ENCODE assay signal across 8 cellular contexts in genomic region chr12:112418248-112418595, GRCh38. TPM values are rescaled to one million over a fixed set of nuclear protein-coding genes. Genes with fewer than 3 reads are reported as not detected.
A peak's percentile ranks its signal among the peaks of the same experiment; 100 is the strongest.
DNase-seq lines count a peak whose midpoint lies in the region; ATAC-seq and TF ChIP-seq lines count a peak whose summit lies in the region.

No MANE protein-coding gene starts in this region.

- DNase-seq in RWPE2 (ENCODE audit: low spot score): no peak
- DNase-seq in esophagus muscularis mucosa (ENCODE audit: extremely low spot score): no peak
- DNase-seq in retinal pigment epithelial cell (ENCODE audit: low read depth): no peak
- DNase-seq in GM13977 (ENCODE audit: low spot score): no peak
- no peak for DNase-seq in G401 (ENCODE audit: low spot score)
- no peak for DNase-seq in NCI-H1105 (lab: John Stamatoyannopoulos, UW)

- in situ Hi-C loops in GM13977 (cut with MboI; ENCODE audit: low pct_unique_long_range_greater_than_20kb, low sequenced_read_pairs, unreplicated experiment) (no loop called here), G401 (cut with HindIII; ENCODE audit: low sequenced_read_pairs) (no loop called here)

- TF ChIP-seq CTCF in RWPE2 (IDR thresholded peaks at IDR 0.05; ENCODE audit: poor library complexity, severe bottlenecking) (no peak), esophagus muscularis mucosa (IDR thresholded peaks at IDR 0.05) (no peak), retinal pigment epithelial cell (conservative IDR thresholded peaks at IDR 0.05; ENCODE audit: low read depth, low read length) (no peak), GM13977 (IDR thresholded peaks at IDR 0.05; ENCODE audit: extremely low read depth, insufficient read depth, missing control alignments) (no peak)

- peaks cover 3% of the 10 kb centered on the region for H3K4me1 ChIP-seq in RWPE2 (ENCODE audit: insufficient read depth, poor library complexity, severe bottlenecking)
- H3K4me1 ChIP-seq in esophagus muscularis mucosa: peaks cover 45 to 50% (median 49%) of the 10 kb centered on the region in 4 donors

- H3K4me3 ChIP-seq in RWPE2 (ENCODE audit: severe bottlenecking) (peak overlapping the region; percentile 99), esophagus muscularis mucosa (peak overlapping the region; percentile 90 to 98 (median 96)), retinal pigment epithelial cell (ENCODE audit: low read length) (peak overlapping the region; percentile 93)

- intact Hi-C loops in esophagus muscularis mucosa (cut with DNase I): no loop called here

- 4% methylated on average over 20 of the region's 21 CpGs for WGBS in esophagus muscularis mucosa

- H3K9me3 ChIP-seq in RWPE2 (ENCODE audit: severe bottlenecking) (no peaks in the 10 kb centered on the region), esophagus muscularis mucosa (no peaks in the 10 kb centered on the region)

- TF ChIP-seq EP300 in esophagus muscularis mucosa (IDR thresholded peaks at IDR 0.05): no peak

- H3K27ac ChIP-seq in RWPE2 (ENCODE audit: poor library complexity, severe bottlenecking) (peak overlapping the region; percentile 84), esophagus muscularis mucosa (replicated peaks in 1 of 4) (peak overlapping the region; percentile 99 to 100 (median 100))

- ATAC-seq in GM19351 (IDR thresholded peaks at IDR 0.05; ENCODE audit: unreplicated experiment): peak; percentile 6
- no peak for ATAC-seq in RWPE2 (ENCODE audit: low read depth)
- no peak for ATAC-seq in HG03521 (IDR thresholded peaks at IDR 0.05; ENCODE audit: unreplicated experiment)

- TF ChIP-seq POLR2A in esophagus muscularis mucosa (IDR thresholded peaks at IDR 0.05; ENCODE audit: low read depth): no peak

- H3K36me3 ChIP-seq in RWPE2 (ENCODE audit: low read depth) (peaks cover 11% of the 10 kb centered on the region; the same call in 1 of the 2 replicates), esophagus muscularis mucosa (no peaks in the 10 kb centered on the region)

- H3K27me3 ChIP-seq in RWPE2 (ENCODE audit: insufficient read depth, poor library complexity, severe bottlenecking) (no peaks in the 10 kb centered on the region), esophagus muscularis mucosa (no peaks in the 10 kb centered on the region)

RNA-seq across cellular contexts. Expression of gene PTPN11, which starts 0.5 kb away (rescaled TPM):
- total RNA-seq in esophagus muscularis mucosa: 100 to 1,000 TPM; 132 to 142 (median 139) TPM
- total RNA-seq in G401 (2014; rRNA removed; shearing (Covaris generic)): 21.3 and 39.9 TPM in 2 replicates

RNA-seq across cellular contexts. Expression of gene RPL6, which starts 8.8 kb away (rescaled TPM):
- total RNA-seq in esophagus muscularis mucosa: 1,000 to 10,000 TPM in 3 of 4 donors, 100 to 1,000 TPM in 1; 946 to 1,705 (median 1,459) TPM
- 2,428 and 2,919 TPM in 2 replicates for total RNA-seq in G401 (2014; rRNA removed; shearing (Covaris generic))

RNA-seq across cellular contexts. Expression of gene HECTD4, which starts 36.0 kb away (rescaled TPM):
- total RNA-seq in esophagus muscularis mucosa: 10 to 100 TPM; 27.3 to 59.3 (median 44.9) TPM
- total RNA-seq in G401 (2014; rRNA removed; shearing (Covaris generic)): 4.6 and 5.7 TPM in 2 replicates
